Comparison of ENCODE assay signal across 18 cellular contexts in genomic region chr11:122229078-122229477, GRCh38.
DNase-seq lines count a peak whose midpoint lies in the region; ATAC-seq, FAIRE-seq and TF ChIP-seq lines count a peak whose summit lies in the region.
"Had no signal": no experiment of that assay in that cellular context is flagged by ENCODE, and none has a peak within 500 bp of the region (broad histone marks: within the 10 kb centered on the region; RNA-seq: fewer than 3 reads in every experiment).

No MANE protein-coding gene starts in this region.

- H3K4me1 Mint-ChIP-seq in astrocyte (ENCODE audit: low read depth, unreplicated experiment): peaks cover 5% of the 10 kb centered on the region
- no peaks in the 10 kb centered on the region for H3K4me1 Mint-ChIP-seq in T-cell
- H3K4me1 Mint-ChIP-seq: stimulated activated memory B cell treated with anti-CD40 and anti-IgM and Interleukin-4, amounts not matched to agents 10 μg/mL and 1 μg/mL and 100 μg/mL, for 72 hours had no signal

- H3K27ac Mint-ChIP-seq in astrocyte (ENCODE audit: unreplicated experiment) (no peak overlapping the region), T-cell (no peak overlapping the region)
- H3K27ac Mint-ChIP-seq: HFFc6; stimulated activated memory B cell treated with anti-CD40 and anti-IgM and Interleukin-4, amounts not matched to agents 10 μg/mL and 1 μg/mL and 100 μg/mL, for 72 hours had no signal

- H4K20me1 ChIP-seq in astrocyte (ENCODE audit: insufficient read depth, low read length): no peaks in the 10 kb centered on the region

- TF ChIP-seq CTCF in astrocyte (IDR thresholded peaks at IDR 0.05; ENCODE audit: insufficient read depth, low read depth, low read length): no peak

- intact Hi-C loops in sciatic nerve (cut with DNase I): no loop called here

- CTCF ChIA-PET in T-cell (lab: Charles Lee): no interaction called here

- H3K36me3 Mint-ChIP-seq in astrocyte (ENCODE audit: low read depth, unreplicated experiment): no peaks in the 10 kb centered on the region
- no peaks in the 10 kb centered on the region for H3K36me3 Mint-ChIP-seq in T-cell
- H3K36me3 Mint-ChIP-seq: brain; CD14-positive monocyte; stimulated activated memory B cell treated with anti-CD40 and anti-IgM and Interleukin-4, amounts not matched to agents 10 μg/mL and 1 μg/mL and 100 μg/mL, for 72 hours had no signal

- H3K27me3 ChIP-seq in astrocyte (ENCODE audit: insufficient read depth, low read length) (no peaks in the 10 kb centered on the region), iPS-15b (ENCODE audit: control insufficient read depth, insufficient read depth, low read length) (no peaks in the 10 kb centered on the region)

- no peak overlapping the region for H2AFZ ChIP-seq in astrocyte (ENCODE audit: low read depth, low read length)

- H3K4me3 ChIP-seq in astrocyte (ENCODE audit: insufficient read depth, low read depth, low read length) (no peak overlapping the region), iPS-15b (ENCODE audit: low read depth, low read length) (peak overlapping the region; percentile 1)

- H3K79me2 ChIP-seq in astrocyte (ENCODE audit: insufficient read depth, low read length): no peaks in the 10 kb centered on the region

- FAIRE-seq in astrocyte (lab: Jason Lieb, UNC): no peak

- H3K4me3 Mint-ChIP-seq in astrocyte (ENCODE audit: unreplicated experiment) (no peak overlapping the region), T-cell (no peak overlapping the region)
- H3K4me3 Mint-ChIP-seq: HFFc6; stimulated activated memory B cell treated with anti-CD40 and anti-IgM and Interleukin-4, amounts not matched to agents 10 μg/mL and 1 μg/mL and 100 μg/mL, for 72 hours had no signal

- peak; percentile 58 for ATAC-seq in sciatic nerve
- no peak for ATAC-seq in GM18519 (IDR thresholded peaks at IDR 0.05; ENCODE audit: low FRiP score, unreplicated experiment)
- no peak for ATAC-seq in T-cell (replicated peaks in 1 of 4)
- ATAC-seq: stimulated activated memory B cell treated with anti-CD40 and anti-IgM and Interleukin-4, amounts not matched to agents 10 μg/mL and 1 μg/mL and 100 μg/mL, for 72 hours had no signal

- H3K27me3 Mint-ChIP-seq in astrocyte (ENCODE audit: low read depth, unreplicated experiment): no peaks in the 10 kb centered on the region
- H3K27me3 Mint-ChIP-seq in T-cell: peaks cover 3 to 10% of the 10 kb centered on the region in 2 donors

- POLR2A ChIA-PET in T-cell (lab: Charles Lee): no interaction called here

- peak; percentile 71 for DNase-seq in GM03348 (ENCODE audit: low spot score)
- DNase-seq in astrocyte (ENCODE audit: low read depth): peak; percentile 76
- DNase-seq in sciatic nerve (ENCODE audit: low spot score): no peak
- no peak for DNase-seq in RKO (ENCODE audit: low spot score)
- no peak for DNase-seq in T-cell
- no peak for DNase-seq in kidney tubule cell (ENCODE audit: low spot score)
- DNase-seq: activated CD4-positive, alpha-beta T cell treated with anti-CD3 and anti-CD28 coated beads, Interleukin-2, amount 50 U/mL, for 1 hour; HFFc6; mesenchymal stem cell; NCI-H1048; NCI-H446; posterior cingulate gyrus; stimulated activated CD4-positive, alpha-beta T cell treated with anti-CD3 and anti-CD28 coated beads, Interleukin-4, amount 100 ng/mL, for 1 hour had no signal

- H3K9ac ChIP-seq in astrocyte (ENCODE audit: low read length) (peak overlapping the region; percentile 50), iPS-15b (ENCODE audit: low read depth, low read length) (no peak overlapping the region)

- H3K36me3 ChIP-seq in astrocyte (ENCODE audit: insufficient read depth, low read length): no peaks in the 10 kb centered on the region
- no peaks in the 10 kb centered on the region for H3K36me3 ChIP-seq in iPS-15b (ENCODE audit: control insufficient read depth, insufficient read depth, low read length)

- peaks cover 14% of the 10 kb centered on the region for H3K4me1 ChIP-seq in astrocyte (ENCODE audit: insufficient read depth, low read length)
- peaks cover 10% of the 10 kb centered on the region for H3K4me1 ChIP-seq in iPS-15b (ENCODE audit: control insufficient read depth, insufficient read depth, low read length)

- peak overlapping the region; percentile 3 for H3K27ac ChIP-seq in astrocyte (ENCODE audit: low read depth, low read length)

- H3K9me3 ChIP-seq in astrocyte (ENCODE audit: insufficient read depth, low read depth, low read length) (no peaks in the 10 kb centered on the region), iPS-15b (ENCODE audit: control insufficient read depth, insufficient read depth, low read length) (no peaks in the 10 kb centered on the region)

- H3K9me3 Mint-ChIP-seq in astrocyte (ENCODE audit: unreplicated experiment) (no peaks in the 10 kb centered on the region), T-cell (peaks cover 0 to 3% (median 0%) of the 10 kb centered on the region in 3 donors)
- H3K9me3 Mint-ChIP-seq: brain; CD14-positive monocyte; HFFc6; stimulated activated memory B cell treated with anti-CD40 and anti-IgM and Interleukin-4, amounts not matched to agents 10 μg/mL and 1 μg/mL and 100 μg/mL, for 72 hours had no signal

- peak overlapping the region; percentile 75 for H3K4me2 ChIP-seq in astrocyte (ENCODE audit: low read length)

Comparison
In these comparisons a context has a peak if more than half of its experiments do, and no peak if none do; other contexts are left out.
1. DNase-seq: peak in GM03348 (single experiment) and astrocyte (single experiment); none in sciatic nerve (single experiment), RKO (single experiment), T-cell (0 of 34) and kidney tubule cell (single experiment).